15 cellular contexts compared by ENCODE assay signal in the genomic region with DNA sequence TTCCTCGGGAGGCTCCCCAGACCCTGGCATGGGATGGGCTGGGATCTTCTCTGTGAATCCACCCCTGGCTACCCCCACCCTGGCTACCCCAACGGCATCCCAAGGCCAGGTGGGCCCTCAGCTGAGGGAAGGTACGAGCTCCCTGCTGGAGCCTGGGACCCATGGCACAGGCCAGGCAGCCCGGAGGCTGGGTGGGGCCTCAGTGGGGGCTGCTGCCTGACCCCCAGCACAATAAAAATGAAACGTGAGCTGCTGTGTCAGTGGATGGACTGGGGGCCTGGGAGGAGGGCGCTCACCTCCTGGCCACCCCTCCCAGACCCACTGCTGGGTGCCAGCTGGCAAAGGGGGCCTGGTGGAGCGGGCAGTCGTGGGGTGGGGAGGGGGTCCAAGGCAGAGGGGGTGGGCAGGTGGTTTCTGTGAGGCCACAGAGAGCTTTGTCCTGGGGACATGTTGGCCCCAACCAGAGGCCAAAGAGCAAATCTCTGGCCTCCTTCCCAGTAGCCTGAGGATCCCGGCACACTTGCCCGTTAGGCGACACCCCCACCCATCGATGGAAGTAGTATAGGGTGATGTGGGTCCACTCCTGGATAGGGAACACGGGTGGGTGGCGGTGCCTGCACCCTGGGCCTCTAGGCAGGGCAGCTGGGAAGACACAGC. TPM values are rescaled to one million over a fixed set of nuclear protein-coding genes. Genes with fewer than 3 reads are reported as not detected.
DNase-seq lines count a peak whose midpoint lies in the region; ATAC-seq, FAIRE-seq and TF ChIP-seq lines count a peak whose summit lies in the region.
"Had no signal": no experiment of that assay in that cellular context is flagged by ENCODE, and none has a peak within 500 bp of the region (broad histone marks: within the 10 kb centered on the region; RNA-seq: fewer than 3 reads in every experiment).

No MANE protein-coding gene starts in this region.

- POLR2A ChIA-PET in A549 (lab: Yijun Ruan, JAX) (no interaction called here), Panc1 (lab: Charles Lee) (interaction anchor here (0.5 to 0.8 kb wide), 2 partner anchors 46 to 47 kb away, joined by 3 read pairs; no protein-coding TSS in a partner anchor)

- no peaks in the 10 kb centered on the region for H3K36me3 ChIP-seq in Panc1 (ENCODE audit: control insufficient read depth, insufficient read depth, low read length)

- H3K4me1 ChIP-seq in A549 (peaks cover 47% of the 10 kb centered on the region), Panc1 (ENCODE audit: control insufficient read depth, insufficient read depth, low read length) (peaks cover 48% of the 10 kb centered on the region), right cardiac atrium (ENCODE audit: control insufficient read depth, insufficient read depth, low read length) (no peaks in the 10 kb centered on the region)
- H3K4me1 ChIP-seq: ascending aorta had no signal

- TF ChIP-seq CTCF in A549 (IDR thresholded peaks at IDR 0.05) (no peak), Panc1 (IDR thresholded peaks at IDR 0.05) (no peak)

- no TSS peak for BruUV-seq in Panc1 (replicated peaks; lab: Mats Ljungman, UMichigan)

- H3K27me3 ChIP-seq in Panc1 (ENCODE audit: control insufficient read depth, insufficient read depth, low read length) (no peaks in the 10 kb centered on the region), right cardiac atrium (ENCODE audit: control insufficient read depth, insufficient read depth) (no peaks in the 10 kb centered on the region)

- CTCF ChIA-PET in A549 (lab: Yijun Ruan, JAX): interaction anchor here (1.0 to 7.9 kb wide), 28 partner anchors 8 to 327 kb away, joined by 3 to 186 read pairs (median 6); a partner anchor contains a TSS
- CTCF ChIA-PET in Panc1 (lab: Charles Lee): interaction anchor here (0.6 to 0.7 kb wide), 2 partner anchors 30 to 306 kb away, joined by 4 to 8 read pairs; no protein-coding TSS in a partner anchor

- H3K9me3 ChIP-seq in A549 (no peaks in the 10 kb centered on the region), Panc1 (ENCODE audit: control insufficient read depth, insufficient read depth, low read depth, low read length) (no peaks in the 10 kb centered on the region), right cardiac atrium (ENCODE audit: control insufficient read depth, low read length) (no peaks in the 10 kb centered on the region)
- H3K9me3 ChIP-seq: ascending aorta, thoracic aorta had no signal

- no peak for TF ChIP-seq EP300 in A549 (IDR thresholded peaks at IDR 0.05)

- in situ Hi-C loops in Panc1 (cut with HindIII; ENCODE audit: low pct_unique_long_range_greater_than_20kb, low sequenced_read_pairs): no loop called here

- intact Hi-C loops in Panc1 (cut with micrococcal nuclease; ENCODE audit: unreplicated experiment) (no loop called here), right cardiac atrium (cut with DNase I) (no loop called here)

- H3K4me3 ChIP-seq in A549 (no peak overlapping the region), Panc1 (ENCODE audit: low read depth in 2 of 2, low read length in 2 of 2) (no peak overlapping the region), right cardiac atrium (ENCODE audit: low read length) (no peak overlapping the region)
- H3K4me3 ChIP-seq: ascending aorta, thoracic aorta had no signal

- WGBS in A549 (ENCODE audit: missing lambda C conversion rate): 57% methylated on average over 7 of the region's 14 CpGs
- 44% methylated on average over 14 of the region's 14 CpGs for WGBS in right cardiac atrium

- H3K4me2 ChIP-seq in A549: no peak overlapping the region

- no peak for FAIRE-seq in A549 (lab: Jason Lieb, UNC)

- peak overlapping the region in 1 of 2 experiments; percentile 47; a peak in 2 of 6 replicates for H3K27ac ChIP-seq in A549
- H3K27ac ChIP-seq in Panc1 (ENCODE audit: low read length): peak overlapping the region; percentile 68
- no peak overlapping the region for H3K27ac ChIP-seq in right cardiac atrium (ENCODE audit: low read length)
- H3K27ac ChIP-seq: ascending aorta, thoracic aorta had no signal

- DNase-seq in A549 (ENCODE audit: low read depth in 1 of 2, low spot score in 1 of 2) (no peak), Panc1 (ENCODE audit: low read depth, low spot score) (no peak), right cardiac atrium (no peak)
- DNase-seq in activated effector memory CD4-positive, alpha-beta T cell treated with Interleukin-2 at 50 U/mL for 16 hours: no peak
- no peak for DNase-seq in stimulated activated CD4-positive, alpha-beta T cell treated with anti-CD3 and anti-CD28 coated beads, Interleukin-4, amount 100 ng/mL, for 4 hours
- DNase-seq: activated naive CD4-positive, alpha-beta T cell treated with anti-CD3 and anti-CD28 coated beads, Interleukin-2, amount 50 U/mL, for 16 hours; activated T-cell treated with anti-CD3 and anti-CD28 coated beads, Interleukin-2, amount 50 U/mL, for 72 hours; DMS 273 treated with DMSO at 0.1 percent for 48 hours; foreskin melanocyte; NCI-H510A treated with DMSO at 0.1 percent for 48 hours; T1000 had no signal

- no peak for TF ChIP-seq POLR2A in A549 (IDR thresholded peaks at IDR 0.05; ENCODE audit: low read length)

- ATAC-seq in A549 (no peak), Panc1 (peak; percentile 4), right cardiac atrium (peak; percentile 0 to 1), GM19324 (IDR thresholded peaks at IDR 0.05; ENCODE audit: low FRiP score, unreplicated experiment) (no peak)
- ATAC-seq: activated T-cell treated with anti-CD3 and anti-CD28 coated beads, Interleukin-2, amount 50 U/mL, for 72 hours; stimulated activated memory B cell treated with anti-CD40 and anti-IgM and Interleukin-4, amounts not matched to agents 10 μg/mL and 1 μg/mL and 100 μg/mL, for 72 hours had no signal

- no peak for TF ChIP-seq RAD21 in A549 (conservative IDR thresholded peaks at IDR 0.05 in 1 of 2, IDR thresholded peaks at IDR 0.05 in 1 of 2)

TF ChIP-seq in A549, 52 proteins besides CTCF, POLR2A, EP300 and RAD21:
- no peak for TF ChIP-seq FOXS1 (CRISPR knock-in tag; IDR thresholded peaks at IDR 0.05)
- no peak for TF ChIP-seq CBX8 (IDR thresholded peaks at IDR 0.05)
- TF ChIP-seq CHD4 (IDR thresholded peaks at IDR 0.05; ENCODE audit: borderline replicate concordance): no peak
- TF ChIP-seq, protein P1, sequence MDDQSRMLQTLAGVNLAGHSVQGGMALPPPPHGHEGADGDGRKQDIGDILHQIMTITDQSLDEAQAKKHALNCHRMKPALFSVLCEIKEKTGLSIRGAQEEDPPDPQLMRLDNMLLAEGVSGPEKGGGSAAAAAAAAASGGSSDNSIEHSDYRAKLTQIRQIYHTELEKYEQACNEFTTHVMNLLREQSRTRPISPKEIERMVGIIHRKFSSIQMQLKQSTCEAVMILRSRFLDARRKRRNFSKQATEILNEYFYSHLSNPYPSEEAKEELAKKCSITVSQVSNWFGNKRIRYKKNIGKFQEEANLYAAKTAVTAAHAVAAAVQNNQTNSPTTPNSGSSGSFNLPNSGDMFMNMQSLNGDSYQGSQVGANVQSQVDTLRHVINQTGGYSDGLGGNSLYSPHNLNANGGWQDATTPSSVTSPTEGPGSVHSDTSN (IDR thresholded peaks at IDR 0.05): 0 out of 2 replicates have a peak, but pooled peaks have one; percentile 42
- no peak for TF ChIP-seq ZSCAN20 (CRISPR knock-in tag; IDR thresholded peaks at IDR 0.05)
- TF ChIP-seq, protein P2, sequence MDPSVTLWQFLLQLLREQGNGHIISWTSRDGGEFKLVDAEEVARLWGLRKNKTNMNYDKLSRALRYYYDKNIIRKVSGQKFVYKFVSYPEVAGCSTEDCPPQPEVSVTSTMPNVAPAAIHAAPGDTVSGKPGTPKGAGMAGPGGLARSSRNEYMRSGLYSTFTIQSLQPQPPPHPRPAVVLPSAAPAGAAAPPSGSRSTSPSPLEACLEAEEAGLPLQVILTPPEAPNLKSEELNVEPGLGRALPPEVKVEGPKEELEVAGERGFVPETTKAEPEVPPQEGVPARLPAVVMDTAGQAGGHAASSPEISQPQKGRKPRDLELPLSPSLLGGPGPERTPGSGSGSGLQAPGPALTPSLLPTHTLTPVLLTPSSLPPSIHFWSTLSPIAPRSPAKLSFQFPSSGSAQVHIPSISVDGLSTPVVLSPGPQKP (IDR thresholded peaks at IDR 0.05; ENCODE audit: low read depth, low read length): no peak
- TF ChIP-seq PHF8 (IDR thresholded peaks at IDR 0.05; ENCODE audit: borderline replicate concordance, low read depth): no peak
- no peak for TF ChIP-seq TFCP2L1 (CRISPR knock-in tag; IDR thresholded peaks at IDR 0.05)

RNA-seq across cellular contexts. Expression of a gene that starts 9.8 kb away (rescaled TPM):
- 15.3 and 19.9 TPM in 2 replicates for polyA plus RNA-seq in A549 (2011; rRNA removed)
- polyA plus RNA-seq in A549 (2012; cell fraction: cytosol; rRNA removed): 49.6 and 71.8 TPM in 2 replicates
- polyA plus RNA-seq in A549 (2012; cell fraction: nucleus; rRNA removed): 70.7 and 117 TPM in 2 replicates
- 28.9 to 34.4 TPM (median 32.3 TPM) in 3 replicates for polyA plus RNA-seq in A549 (2017; fragmentation: RNase III; extraction: RNeasy Plus Mini Kit Qiagen cat#74134 plus additional on column Dnase treatment)
- polyA minus RNA-seq in A549 (2011; rRNA and poly(A)+ RNA removed): 3.1 and 5.9 TPM in 2 replicates
- 42.3 TPM for total RNA-seq in Panc1 (2021; ENCODE audit: unreplicated experiment)
- polyA plus RNA-seq in Panc1 (2012; ENCODE audit: insufficient read length): 81.9 TPM
- total RNA-seq in right cardiac atrium: 100 to 1,000 TPM in 1 of 4 donors, 10 to 100 TPM in 3; 73.3 to 148 (median 83.0) TPM
- polyA plus RNA-seq in right cardiac atrium: 113 TPM

RNA-seq across cellular contexts. Expression of a gene that starts 14.7 kb away (rescaled TPM):
- polyA plus RNA-seq in A549 (2011; rRNA removed): 32.3 and 38.6 TPM in 2 replicates
- 56.2 and 86.6 TPM in 2 replicates for polyA plus RNA-seq in A549 (2012; cell fraction: cytosol; rRNA removed)
- 85.4 and 94.9 TPM in 2 replicates for polyA plus RNA-seq in A549 (2012; cell fraction: nucleus; rRNA removed)
- polyA plus RNA-seq in A549 (2017; fragmentation: RNase III; extraction: RNeasy Plus Mini Kit Qiagen cat#74134 plus additional on column Dnase treatment): 44.3 to 49.5 TPM (median 46.3 TPM) in 3 replicates
- 39.4 and 43.6 TPM in 2 replicates for polyA minus RNA-seq in A549 (2011; rRNA and poly(A)+ RNA removed)
- total RNA-seq in Panc1 (2021; ENCODE audit: unreplicated experiment): 77.9 TPM
- 118 TPM for polyA plus RNA-seq in Panc1 (2012; ENCODE audit: insufficient read length)
- 10 to 100 TPM; 63.0 to 92.0 (median 70.2) TPM for total RNA-seq in right cardiac atrium
- polyA plus RNA-seq in right cardiac atrium: 149 TPM

RNA-seq across cellular contexts. Expression of a gene that starts 39.8 kb away (rescaled TPM):
- polyA plus RNA-seq in A549 (2011; rRNA removed): 6.7 and 8.8 TPM in 2 replicates
- 15.7 and 24.3 TPM in 2 replicates for polyA plus RNA-seq in A549 (2012; cell fraction: cytosol; rRNA removed)
- polyA plus RNA-seq in A549 (2012; cell fraction: nucleus; rRNA removed): 36.4 and 49.4 TPM in 2 replicates
- 6.0 to 8.2 TPM (median 6.7 TPM) in 3 replicates for polyA plus RNA-seq in A549 (2017; fragmentation: RNase III; extraction: RNeasy Plus Mini Kit Qiagen cat#74134 plus additional on column Dnase treatment)
- 4.8 and 7.3 TPM in 2 replicates for polyA minus RNA-seq in A549 (2011; rRNA and poly(A)+ RNA removed)
- 10.6 TPM for total RNA-seq in Panc1 (2021; ENCODE audit: unreplicated experiment)
- 26.9 TPM for polyA plus RNA-seq in Panc1 (2012; ENCODE audit: insufficient read length)
- total RNA-seq in right cardiac atrium: 10 to 100 TPM; 34.2 to 40.8 (median 36.4) TPM
- polyA plus RNA-seq in right cardiac atrium: 42.7 TPM

Comparison
In these comparisons a context has a peak if more than half of its experiments do, and no peak if none do; other contexts are left out.
1. ATAC-seq: peak in Panc1 (single experiment) and right cardiac atrium (2 of 2); none in A549 (0 of 2) and GM19324 (single experiment).